ENCODE assay signal across 1 cellular context in the genomic region with DNA sequence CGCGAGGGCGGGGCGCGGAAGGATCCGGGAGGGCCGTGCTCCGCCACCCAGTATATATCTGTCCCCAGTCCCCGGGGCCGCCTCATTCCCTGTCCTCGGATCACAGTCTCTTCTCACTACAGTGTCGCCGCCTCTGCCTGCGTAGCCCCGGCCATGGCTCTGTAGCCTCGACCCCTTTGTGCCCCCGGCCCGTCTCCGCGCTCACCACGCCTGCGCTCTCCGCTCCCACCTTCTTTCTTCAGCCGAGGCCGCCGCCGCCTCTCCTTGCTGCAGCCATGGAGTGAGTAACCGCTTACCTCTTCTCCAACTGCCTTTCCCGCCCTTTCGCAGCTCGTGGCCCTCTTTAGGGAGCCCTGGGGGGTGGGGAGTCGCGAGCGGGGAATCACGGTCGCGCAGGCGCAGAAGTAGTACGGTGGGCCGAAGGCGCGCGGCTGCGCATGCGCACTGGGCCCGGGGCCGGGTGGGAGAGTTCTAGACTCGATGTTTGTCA.
TF ChIP-seq lines count a peak whose summit lies in the region.

A gene with protein sequence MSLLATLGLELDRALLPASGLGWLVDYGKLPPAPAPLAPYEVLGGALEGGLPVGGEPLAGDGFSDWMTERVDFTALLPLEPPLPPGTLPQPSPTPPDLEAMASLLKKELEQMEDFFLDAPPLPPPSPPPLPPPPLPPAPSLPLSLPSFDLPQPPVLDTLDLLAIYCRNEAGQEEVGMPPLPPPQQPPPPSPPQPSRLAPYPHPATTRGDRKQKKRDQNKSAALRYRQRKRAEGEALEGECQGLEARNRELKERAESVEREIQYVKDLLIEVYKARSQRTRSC (plus strand): TSS at position 85 of the 490 bp plus-strand sequence. CDS start 1,646 bp downstream, outside the sequence.
Gene NUP62, minus strand, starts transcription at position 384 of the 490 bp plus-strand sequence. CDS start 19,697 bp downstream, outside the sequence.

TF ChIP-seq in K562, 482 proteins besides CTCF, POLR2A, EP300 and RAD21 (continued from another document and continues in another):
- TF ChIP-seq, protein P1, sequence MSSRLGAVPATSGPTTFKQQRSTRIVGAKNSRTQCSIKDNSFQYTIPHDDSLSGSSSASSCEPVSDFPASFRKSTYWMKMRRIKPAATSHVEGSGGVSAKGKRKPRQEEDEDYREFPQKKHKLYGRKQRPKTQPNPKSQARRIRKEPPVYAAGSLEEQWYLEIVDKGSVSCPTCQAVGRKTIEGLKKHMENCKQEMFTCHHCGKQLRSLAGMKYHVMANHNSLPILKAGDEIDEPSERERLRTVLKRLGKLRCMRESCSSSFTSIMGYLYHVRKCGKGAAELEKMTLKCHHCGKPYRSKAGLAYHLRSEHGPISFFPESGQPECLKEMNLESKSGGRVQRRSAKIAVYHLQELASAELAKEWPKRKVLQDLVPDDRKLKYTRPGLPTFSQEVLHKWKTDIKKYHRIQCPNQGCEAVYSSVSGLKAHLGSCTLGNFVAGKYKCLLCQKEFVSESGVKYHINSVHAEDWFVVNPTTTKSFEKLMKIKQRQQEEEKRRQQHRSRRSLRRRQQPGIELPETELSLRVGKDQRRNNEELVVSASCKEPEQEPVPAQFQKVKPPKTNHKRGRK (tag; IDR thresholded peaks at IDR 0.05): no peak
- TF ChIP-seq, protein P2, sequence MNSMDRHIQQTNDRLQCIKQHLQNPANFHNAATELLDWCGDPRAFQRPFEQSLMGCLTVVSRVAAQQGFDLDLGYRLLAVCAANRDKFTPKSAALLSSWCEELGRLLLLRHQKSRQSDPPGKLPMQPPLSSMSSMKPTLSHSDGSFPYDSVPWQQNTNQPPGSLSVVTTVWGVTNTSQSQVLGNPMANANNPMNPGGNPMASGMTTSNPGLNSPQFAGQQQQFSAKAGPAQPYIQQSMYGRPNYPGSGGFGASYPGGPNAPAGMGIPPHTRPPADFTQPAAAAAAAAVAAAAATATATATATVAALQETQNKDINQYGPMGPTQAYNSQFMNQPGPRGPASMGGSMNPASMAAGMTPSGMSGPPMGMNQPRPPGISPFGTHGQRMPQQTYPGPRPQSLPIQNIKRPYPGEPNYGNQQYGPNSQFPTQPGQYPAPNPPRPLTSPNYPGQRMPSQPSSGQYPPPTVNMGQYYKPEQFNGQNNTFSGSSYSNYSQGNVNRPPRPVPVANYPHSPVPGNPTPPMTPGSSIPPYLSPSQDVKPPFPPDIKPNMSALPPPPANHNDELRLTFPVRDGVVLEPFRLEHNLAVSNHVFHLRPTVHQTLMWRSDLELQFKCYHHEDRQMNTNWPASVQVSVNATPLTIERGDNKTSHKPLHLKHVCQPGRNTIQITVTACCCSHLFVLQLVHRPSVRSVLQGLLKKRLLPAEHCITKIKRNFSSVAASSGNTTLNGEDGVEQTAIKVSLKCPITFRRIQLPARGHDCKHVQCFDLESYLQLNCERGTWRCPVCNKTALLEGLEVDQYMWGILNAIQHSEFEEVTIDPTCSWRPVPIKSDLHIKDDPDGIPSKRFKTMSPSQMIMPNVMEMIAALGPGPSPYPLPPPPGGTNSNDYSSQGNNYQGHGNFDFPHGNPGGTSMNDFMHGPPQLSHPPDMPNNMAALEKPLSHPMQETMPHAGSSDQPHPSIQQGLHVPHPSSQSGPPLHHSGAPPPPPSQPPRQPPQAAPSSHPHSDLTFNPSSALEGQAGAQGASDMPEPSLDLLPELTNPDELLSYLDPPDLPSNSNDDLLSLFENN (IDR thresholded peaks at IDR 0.05; ENCODE audit: low read depth in 2 of 2, low read length in 2 of 2): peak in 1 of 2 experiments; percentile 78; a peak in 1 of 4 replicates
- TF ChIP-seq POLR2AphosphoS5 (IDR thresholded peaks at IDR 0.05; ENCODE audit: control insufficient read depth, insufficient read depth, low read depth, low read length): peak; percentile 50; the same call in 1 of the 2 replicates
- no peak for TF ChIP-seq NR2F6 (CRISPR knock-in tag; IDR thresholded peaks at IDR 0.05)
- TF ChIP-seq USF2 (CRISPR knock-in tag; IDR thresholded peaks at IDR 0.05): 0 out of 2 replicates have a peak, but pooled peaks have one; percentile 18
- no peak; the same call in 1 of the 2 replicates for TF ChIP-seq FOSL1 (tag; conservative IDR thresholded peaks at IDR 0.05)
- 0 out of 2 replicates have a peak, but pooled peaks have one; percentile 37 for TF ChIP-seq CBFB (CRISPR knock-in tag; IDR thresholded peaks at IDR 0.05)
- peak; percentile 86 for TF ChIP-seq TBP (optimal IDR thresholded peaks at IDR 0.05; ENCODE audit: low read depth, low read length)
- peak; percentile 100 for TF ChIP-seq RBFOX2 (IDR thresholded peaks at IDR 0.05; ENCODE audit: low read depth, low read length)
- peak; percentile 60 for TF ChIP-seq KDM5B (IDR thresholded peaks at IDR 0.05; ENCODE audit: insufficient replicate concordance, low read depth, low read length)
- TF ChIP-seq POU5F1 (IDR thresholded peaks at IDR 0.05; ENCODE audit: borderline replicate concordance, low read depth, low read length, partially characterized antibody): peak; percentile 45
- TF ChIP-seq, protein P3, sequence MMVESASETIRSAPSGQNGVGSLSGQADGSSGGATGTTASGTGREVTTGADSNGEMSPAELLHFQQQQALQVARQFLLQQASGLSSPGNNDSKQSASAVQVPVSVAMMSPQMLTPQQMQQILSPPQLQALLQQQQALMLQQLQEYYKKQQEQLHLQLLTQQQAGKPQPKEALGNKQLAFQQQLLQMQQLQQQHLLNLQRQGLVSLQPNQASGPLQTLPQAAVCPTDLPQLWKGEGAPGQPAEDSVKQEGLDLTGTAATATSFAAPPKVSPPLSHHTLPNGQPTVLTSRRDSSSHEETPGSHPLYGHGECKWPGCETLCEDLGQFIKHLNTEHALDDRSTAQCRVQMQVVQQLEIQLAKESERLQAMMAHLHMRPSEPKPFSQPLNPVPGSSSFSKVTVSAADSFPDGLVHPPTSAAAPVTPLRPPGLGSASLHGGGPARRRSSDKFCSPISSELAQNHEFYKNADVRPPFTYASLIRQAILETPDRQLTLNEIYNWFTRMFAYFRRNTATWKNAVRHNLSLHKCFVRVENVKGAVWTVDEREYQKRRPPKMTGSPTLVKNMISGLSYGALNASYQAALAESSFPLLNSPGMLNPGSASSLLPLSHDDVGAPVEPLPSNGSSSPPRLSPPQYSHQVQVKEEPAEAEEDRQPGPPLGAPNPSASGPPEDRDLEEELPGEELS (CRISPR knock-in tag; IDR thresholded peaks at IDR 0.05; ENCODE audit: borderline replicate concordance): no peak
- no peak for TF ChIP-seq ZC3H8 (IDR thresholded peaks at IDR 0.05)
- peak; percentile 84 for TF ChIP-seq NBN (IDR thresholded peaks at IDR 0.05; ENCODE audit: low read depth)
- no peak; the same call in none of the 2 replicates for TF ChIP-seq GABPA (tag; conservative IDR thresholded peaks at IDR 0.05; ENCODE audit: low read depth)
- TF ChIP-seq ZNF277 (CRISPR knock-in tag; IDR thresholded peaks at IDR 0.05; ENCODE audit: borderline replicate concordance): no peak
- no peak for TF ChIP-seq PTBP1 (IDR thresholded peaks at IDR 0.05; ENCODE audit: low read depth, low read length)
- TF ChIP-seq ZFX (CRISPR knock-in tag; IDR thresholded peaks at IDR 0.05): peak; percentile 80
- TF ChIP-seq ZNF384 (IDR thresholded peaks at IDR 0.05; ENCODE audit: low read depth, low read length): 0 out of 2 replicates have a peak, but pooled peaks have one; percentile 22
- TF ChIP-seq CBFA2T3 (IDR thresholded peaks at IDR 0.05): no peak
- 0 out of 2 replicates have a peak, but pooled peaks have one; percentile 49 for TF ChIP-seq TCF7 (IDR thresholded peaks at IDR 0.05; ENCODE audit: borderline replicate concordance)
- TF ChIP-seq HDAC8 (tag; IDR thresholded peaks at IDR 0.05): 0 out of 2 replicates have a peak, but pooled peaks have one; percentile 33
- TF ChIP-seq MLLT1 (IDR thresholded peaks at IDR 0.05): peak; percentile 93 to 96
- TF ChIP-seq ARID1B (IDR thresholded peaks at IDR 0.05): peak; percentile 55
- TF ChIP-seq, protein P4, sequence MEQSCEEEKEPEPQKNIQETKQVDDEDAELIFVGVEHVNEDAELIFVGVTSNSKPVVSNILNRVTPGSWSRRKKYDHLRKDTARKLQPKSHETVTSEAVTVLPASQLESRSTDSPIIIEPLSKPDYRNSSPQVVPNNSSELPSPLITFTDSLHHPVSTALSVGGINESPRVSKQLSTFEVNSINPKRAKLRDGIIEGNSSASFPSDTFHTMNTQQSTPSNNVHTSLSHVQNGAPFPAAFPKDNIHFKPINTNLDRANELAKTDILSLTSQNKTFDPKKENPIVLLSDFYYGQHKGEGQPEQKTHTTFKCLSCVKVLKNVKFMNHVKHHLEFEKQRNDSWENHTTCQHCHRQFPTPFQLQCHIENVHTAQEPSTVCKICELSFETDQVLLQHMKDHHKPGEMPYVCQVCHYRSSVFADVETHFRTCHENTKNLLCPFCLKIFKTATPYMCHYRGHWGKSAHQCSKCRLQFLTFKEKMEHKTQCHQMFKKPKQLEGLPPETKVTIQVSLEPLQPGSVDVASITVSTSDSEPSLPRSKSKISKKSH (CRISPR knock-in tag; IDR thresholded peaks at IDR 0.05): no peak
- no peak for TF ChIP-seq CREB3L1 (IDR thresholded peaks at IDR 0.05; ENCODE audit: borderline replicate concordance, low read depth)
